In genomic region chr5:138529812-138530211, GRCh38 we compare ENCODE assay signal across 10 cellular contexts.
"Had no signal": no experiment of that assay in that cellular context is flagged by ENCODE, and none has a peak within 500 bp of the region (broad histone marks: within the 10 kb centered on the region; RNA-seq: fewer than 3 reads in every experiment).

No MANE protein-coding gene starts in this region.

- H3K27ac ChIP-seq: brain microvascular endothelial cell, sigmoid colon, testis had no signal

- H3K27me3 ChIP-seq: brain microvascular endothelial cell, foreskin keratinocyte, sigmoid colon, testis had no signal

- ATAC-seq: left colon; natural killer cell; stimulated activated naive CD8-positive, alpha-beta T cell treated with anti-CD3 and anti-CD28 coated beads, Interleukin-15, Interleukin-2, amounts not matched to agents 100 U/mL and 50 U/mL, for 24 hours had no signal

- H3K27me3 Mint-ChIP-seq: activated naive CD8-positive, alpha-beta T cell treated with anti-CD3 and anti-CD28 coated beads for 36 hours had no signal

- H3K9me3 ChIP-seq: sigmoid colon, testis had no signal

- H3K27ac Mint-ChIP-seq: activated naive CD8-positive, alpha-beta T cell treated with anti-CD3 and anti-CD28 coated beads for 36 hours had no signal

- H3K36me3 Mint-ChIP-seq: natural killer cell had no signal

- DNase-seq: activated effector memory CD4-positive, alpha-beta T cell treated with anti-CD3 and anti-CD28 coated beads, Interleukin-2, amount 50 U/mL, for 16 hours; activated naive CD8-positive, alpha-beta T cell treated with anti-CD3 and anti-CD28 coated beads for 36 hours; brain microvascular endothelial cell; foreskin keratinocyte; left colon; natural killer cell; occipital lobe; sigmoid colon; stimulated activated naive CD8-positive, alpha-beta T cell treated with anti-CD3 and anti-CD28 coated beads, Interleukin-15, Interleukin-2, amounts not matched to agents 100 U/mL and 50 U/mL, for 24 hours; testis had no signal

- H3K4me3 Mint-ChIP-seq: activated naive CD8-positive, alpha-beta T cell treated with anti-CD3 and anti-CD28 coated beads for 36 hours; natural killer cell had no signal

- H3K4me3 ChIP-seq: sigmoid colon, testis had no signal

- H3K9me3 Mint-ChIP-seq: activated naive CD8-positive, alpha-beta T cell treated with anti-CD3 and anti-CD28 coated beads for 36 hours; natural killer cell had no signal

- H3K4me1 ChIP-seq: foreskin keratinocyte, testis had no signal
